Comparison of ENCODE assay signal across 26 cellular contexts in the genomic region with DNA sequence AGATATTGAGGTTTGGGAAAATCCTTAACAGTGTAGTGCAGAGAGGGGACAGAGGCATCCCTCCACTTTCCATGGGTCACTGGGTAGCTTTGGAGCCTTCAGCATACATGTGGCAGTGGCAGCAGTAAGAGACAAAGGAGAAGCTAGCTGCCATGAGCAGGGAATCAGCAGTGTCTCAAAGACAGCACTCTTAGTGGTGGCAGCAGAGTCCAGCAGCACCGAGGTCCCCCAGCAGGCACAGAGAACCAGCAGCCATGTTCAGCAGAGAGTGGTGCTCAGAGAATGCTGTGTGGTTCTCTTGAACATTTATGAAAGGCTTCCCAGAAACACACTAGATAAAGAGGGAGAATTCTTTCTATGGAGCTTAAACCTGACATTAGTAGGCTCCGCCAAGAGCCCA.
"Had no signal": no experiment of that assay in that cellular context is flagged by ENCODE, and none has a peak within 500 bp of the region (broad histone marks: within the 10 kb centered on the region; RNA-seq: fewer than 3 reads in every experiment).

No MANE protein-coding gene starts in this region.

- DNase-seq: activated CD4-positive, alpha-beta T cell treated with anti-CD3 and anti-CD28 coated beads for 48 hours; activated CD4-positive, alpha-beta T cell treated with anti-CD3 and anti-CD28 coated beads, Interleukin-2, amount 50 U/mL, for 4 hours; activated CD4-positive, CD25-positive, alpha-beta regulatory T cell treated with anti-CD3 and anti-CD28 coated beads, Interleukin-2, amount 50 U/mL, for 72 hours; activated CD8-positive, alpha-beta memory T cell treated with anti-CD3 and anti-CD28 coated beads, Interleukin-2, amount 50 U/mL, for 48 hours; activated CD8-positive, alpha-beta T cell treated with anti-CD3 and anti-CD28 coated beads, Interleukin-2, amount 10 ng/mL, durations not matched to agents 7 days and 5 days; activated naive CD4-positive, alpha-beta T cell; activated T-cell treated with anti-CD3 and anti-CD28 coated beads, Interleukin-2, amount 50 U/mL, for 1 hour; body of pancreas; IMR-90; KG1; NCI-H1092 treated with DMSO at 0.1 percent for 48 hours; NCI-H1417 treated with DMSO at 0.1 percent for 48 hours; NCI-H1694; NCI-H2029; NCI-H2107; NCI-H2171 treated with DMSO at 0.1 percent for 48 hours; NCI-H226; NCI-H526 treated with DMSO at 0.1 percent for 48 hours; NCI-H82; NK-92 treated with Interleukin-12 subunit alpha and Interleukin-12 subunit beta, amount 100 ng/mL, for 24 hours; OCI-M1; RPMI8226; T-helper 1 cell had no signal

- H3K4me1 Mint-ChIP-seq: activated naive CD4-positive, alpha-beta T cell treated with anti-CD3 and anti-CD28 coated beads, Interleukin-2, amount 50 U/mL, for 24 hours had no signal

- H3K27ac ChIP-seq: ascending aorta, body of pancreas, SK-N-MC had no signal

- H3K36me3 Mint-ChIP-seq: activated naive CD4-positive, alpha-beta T cell treated with anti-CD3 and anti-CD28 coated beads, Interleukin-2, amount 50 U/mL, for 24 hours had no signal

- H3K4me3 Mint-ChIP-seq: activated CD8-positive, alpha-beta T cell treated with anti-CD3 and anti-CD28 coated beads, Interleukin-2, amount 10 ng/mL, durations not matched to agents 7 days and 5 days; activated naive CD4-positive, alpha-beta T cell treated with anti-CD3 and anti-CD28 coated beads, Interleukin-2, amount 50 U/mL, for 24 hours had no signal

- H3K27me3 Mint-ChIP-seq: activated naive CD4-positive, alpha-beta T cell treated with anti-CD3 and anti-CD28 coated beads, Interleukin-2, amount 50 U/mL, for 24 hours had no signal

- H3K9me3 ChIP-seq: ascending aorta, body of pancreas had no signal

- H3K4me3 ChIP-seq: ascending aorta, body of pancreas, SK-N-MC had no signal

- H3K4me1 ChIP-seq: ascending aorta, body of pancreas had no signal

- H3K36me3 ChIP-seq: ascending aorta had no signal

- H3K27me3 ChIP-seq: ascending aorta, body of pancreas had no signal

- H3K27ac Mint-ChIP-seq: activated CD8-positive, alpha-beta T cell treated with anti-CD3 and anti-CD28 coated beads, Interleukin-2, amount 10 ng/mL, durations not matched to agents 7 days and 5 days; activated naive CD4-positive, alpha-beta T cell treated with anti-CD3 and anti-CD28 coated beads, Interleukin-2, amount 50 U/mL, for 24 hours had no signal
